In genomic region chr22:36136988-36137387, GRCh38 we compare ENCODE assay signal across 1 cellular context.
TF ChIP-seq lines count a peak whose summit lies in the region.

No MANE protein-coding gene starts in this region.

TF ChIP-seq in HepG2, 621 proteins besides CTCF, POLR2A, EP300 and RAD21 (continued from another document):
- TF ChIP-seq ZNF704 (CRISPR knock-in tag; IDR thresholded peaks at IDR 0.05; ENCODE audit: borderline replicate concordance) (no peak), ZNF3 (CRISPR knock-in tag; IDR thresholded peaks at IDR 0.05) (no peak), ERF (CRISPR knock-in tag; IDR thresholded peaks at IDR 0.05) (no peak), SAFB2 (CRISPR knock-in tag; IDR thresholded peaks at IDR 0.05; ENCODE audit: borderline replicate concordance, low read depth) (no peak), CREB1 (IDR thresholded peaks at IDR 0.05) (peak; percentile 93), CREB1 (CRISPR knock-in tag; IDR thresholded peaks at IDR 0.05) (no peak), ZUFSP (CRISPR knock-in tag; IDR thresholded peaks at IDR 0.05; ENCODE audit: borderline replicate concordance) (no peak)
TF ChIP-seq in HepG2: peak in this region for 2.
